8 cellular contexts compared by ENCODE assay signal in genomic region chr4:39043058-39043696, GRCh38. TPM values are rescaled to one million over a fixed set of nuclear protein-coding genes. Genes with fewer than 3 reads are reported as not detected.
DNase-seq lines count a peak whose midpoint lies in the region; ATAC-seq and TF ChIP-seq lines count a peak whose summit lies in the region.

No MANE protein-coding gene starts in this region.

- DNase-seq in DND-41 (no peak), dedifferentiated amniotic fluid mesenchymal stem cell (ENCODE audit: extremely low spot score) (peak; percentile 31), 8988T (no peak), ovary (no peak)

- H2AFZ ChIP-seq in DND-41 (ENCODE audit: low read depth, low read length) (peak overlapping the region; percentile 83), OCI-LY3 (ENCODE audit: low read depth, low read length) (peak overlapping the region; percentile 19; the same call in 1 of the 2 replicates)

- WGBS in ovary, 3 donors, result 34 to 55% (median 50%) methylated on average over 10 of the region's 10 CpGs

- no peaks in the 10 kb centered on the region for H4K20me1 ChIP-seq in DND-41 (ENCODE audit: insufficient read depth, low read length)
- H4K20me1 ChIP-seq in OCI-LY3 (ENCODE audit: insufficient read depth, low read length), result peaks cover 9% of the 10 kb centered on the region; the same call in 1 of the 2 replicates

- H3K4me1 ChIP-seq in DND-41 (ENCODE audit: insufficient read depth, low read length) (peaks cover 40% of the 10 kb centered on the region), OCI-LY3 (ENCODE audit: low read length) (peaks cover 33% of the 10 kb centered on the region), neutrophil (ENCODE audit: control insufficient read depth in 1 of 2, insufficient read depth in 1 of 2, low read depth in 1 of 2, low read length in 1 of 2) (peaks cover 22 to 29% of the 10 kb centered on the region in 2 experiments), ovary (ENCODE audit: insufficient read depth) (peaks cover 5% of the 10 kb centered on the region)

- H3K27ac ChIP-seq in DND-41 (ENCODE audit: low read length) (no peak overlapping the region), OCI-LY3 (ENCODE audit: low read length) (peak overlapping the region; percentile 85), neutrophil (peak overlapping the region; percentile 87), ovary (peak overlapping the region in 1 of 2 donors; percentile 93)

- H3K27me3 ChIP-seq in DND-41 (ENCODE audit: insufficient read depth, low read length, poor library complexity) (no peaks in the 10 kb centered on the region), OCI-LY3 (ENCODE audit: low read depth, low read length) (no peaks in the 10 kb centered on the region), neutrophil (peaks cover 7% of the 10 kb centered on the region), ovary (no peaks in the 10 kb centered on the region)

- H3K79me2 ChIP-seq in DND-41 (ENCODE audit: insufficient read depth, low read length) (peaks cover 10% of the 10 kb centered on the region), OCI-LY3 (ENCODE audit: low read length) (peaks cover 35% of the 10 kb centered on the region)

- H3K4me2 ChIP-seq in DND-41 (ENCODE audit: insufficient read depth, low read length) (peak overlapping the region; percentile 73), OCI-LY3 (ENCODE audit: low read length) (peak overlapping the region; percentile 69)

- TF ChIP-seq POLR2A in ovary (IDR thresholded peaks at IDR 0.05), result no peak

- ATAC-seq in DND-41 (ENCODE audit: insufficient read depth, low read depth) (no peak), HG02870 (IDR thresholded peaks at IDR 0.05; ENCODE audit: unreplicated experiment) (no peak), GM19463 (IDR thresholded peaks at IDR 0.05; ENCODE audit: unreplicated experiment) (no peak)

- peak overlapping the region; percentile 78; the same call in 1 of the 2 replicates for H3K9ac ChIP-seq in DND-41 (ENCODE audit: low read depth, low read length)
- peak overlapping the region; percentile 88 for H3K9ac ChIP-seq in OCI-LY3 (ENCODE audit: low read length)

- TF ChIP-seq EP300 in ovary (IDR thresholded peaks at IDR 0.05), result no peak

- no peaks in the 10 kb centered on the region for H3K9me3 ChIP-seq in DND-41 (ENCODE audit: insufficient read depth, low read length, severe bottlenecking)
- H3K9me3 ChIP-seq in OCI-LY3 (ENCODE audit: insufficient read depth, low read length), result no peaks in the 10 kb centered on the region
- H3K9me3 ChIP-seq in neutrophil, result no peaks in the 10 kb centered on the region
- no peaks in the 10 kb centered on the region for H3K9me3 ChIP-seq in ovary

- TF ChIP-seq CTCF in DND-41 (IDR thresholded peaks at IDR 0.05; ENCODE audit: borderline replicate concordance, extremely low read depth, low read length, poor library complexity, severe bottlenecking) (no peak), OCI-LY3 (IDR thresholded peaks at IDR 0.05; ENCODE audit: low read depth, low read length) (no peak), neutrophil (IDR thresholded peaks at IDR 0.05) (no peak), ovary (IDR thresholded peaks at IDR 0.05) (no peak)

- intact Hi-C loops in ovary (cut with DNase I), result loop anchor here in 2 of 4 donors (10.0 kb wide), 2 partner anchors 138 to 142 kb away; partner anchors contain the start of gene WDR19 (in 1 of the 2)

- peak overlapping the region in 1 of 2 experiments; percentile 64; a peak in 2 of 4 replicates for H3K4me3 ChIP-seq in DND-41 (ENCODE audit: low read depth in 1 of 2, low read length in 2 of 2)
- H3K4me3 ChIP-seq in OCI-LY3 (ENCODE audit: low read length), result peak overlapping the region; percentile 91
- H3K4me3 ChIP-seq in neutrophil (ENCODE audit: low read depth in 1 of 2, low read length in 1 of 2), result peak overlapping the region; percentile 70 to 87
- H3K4me3 ChIP-seq in ovary, result no peak overlapping the region

- H3K36me3 ChIP-seq in DND-41 (ENCODE audit: insufficient read depth, low read length) (no peaks in the 10 kb centered on the region), OCI-LY3 (replicated peaks; ENCODE audit: low read depth, low read length) (peaks cover 5% of the 10 kb centered on the region), neutrophil (no peaks in the 10 kb centered on the region), ovary (no peaks in the 10 kb centered on the region)

RNA-seq across cellular contexts. Expression of gene TMEM156, which starts 11.0 kb away (rescaled TPM):
- total RNA-seq in ovary, result 1 to 10 TPM in 1 of 7 donors, under 1 TPM in 3, not detected in 3; 0.22 to 1.5 (median 0.35) TPM
- 1 to 10 TPM in 1 of 2 donors, under 1 TPM in 1; 0.04 to 1.1 TPM for polyA plus RNA-seq in ovary

RNA-seq across cellular contexts. Expression of gene KLHL5, which starts 18.9 kb away (rescaled TPM):
- total RNA-seq in ovary, result 10 to 100 TPM; 18.0 to 45.9 (median 41.6) TPM
- 10 to 100 TPM; 20.2 to 33.1 TPM for polyA plus RNA-seq in ovary
